1 cellular context compared by ENCODE assay signal in genomic region chr11:8910662-8911039, GRCh38.
TF ChIP-seq lines count a peak whose summit lies in the region.

No MANE protein-coding gene starts in this region.

TF ChIP-seq in A549, 52 proteins besides CTCF, POLR2A, EP300 and RAD21 (continued from another document):
- TF ChIP-seq REST (IDR thresholded peaks at IDR 0.05) (no peak), SREBF2 (IDR thresholded peaks at IDR 0.05) (no peak), E2F6 (IDR thresholded peaks at IDR 0.05; ENCODE audit: borderline replicate concordance, low read depth) (no peak), SMC3 (IDR thresholded peaks at IDR 0.05) (no peak), HEYL (CRISPR knock-in tag; IDR thresholded peaks at IDR 0.05) (no peak), MAX (IDR thresholded peaks at IDR 0.05) (no peak), MYC (IDR thresholded peaks at IDR 0.05; ENCODE audit: borderline replicate concordance, low read length) (no peak)
